In genomic region chr19:1325568-1326294, GRCh38 we compare ENCODE assay signal across 11 cellular contexts. TPM values are rescaled to one million over a fixed set of nuclear protein-coding genes. Genes with fewer than 3 reads are reported as not detected.
DNase-seq lines count a peak whose midpoint lies in the region; ATAC-seq, FAIRE-seq and TF ChIP-seq lines count a peak whose summit lies in the region.
"Had no signal": no experiment of that assay in that cellular context is flagged by ENCODE, and none has a peak within 500 bp of the region (broad histone marks: within the 10 kb centered on the region; RNA-seq: fewer than 3 reads in every experiment).

No MANE protein-coding gene starts in this region.

- no peak for FAIRE-seq in pancreas (lab: Jason Lieb, UNC)
- FAIRE-seq: islet of Langerhans had no signal

- TF ChIP-seq RAD21 in Ishikawa (IDR thresholded peaks at IDR 0.05; ENCODE audit: low read depth) = no peak

- no peaks in the 10 kb centered on the region for H3K9me3 ChIP-seq in BE2C
- H3K9me3 ChIP-seq in pancreas = no peaks in the 10 kb centered on the region

- no peak for TF ChIP-seq CTCF in BE2C (IDR thresholded peaks at IDR 0.05; ENCODE audit: low read depth, low read length)
- no peak for TF ChIP-seq CTCF in epithelial cell of proximal tubule (conservative IDR thresholded peaks at IDR 0.05; ENCODE audit: low read depth, low read length)
- no peak for TF ChIP-seq CTCF in pancreas (IDR thresholded peaks at IDR 0.05)

- H3K27ac ChIP-seq in pancreas = no peak overlapping the region

- H3K4me3 ChIP-seq in BE2C (ENCODE audit: low read depth, low read length) (peak overlapping the region; percentile 51), epithelial cell of proximal tubule (ENCODE audit: low read depth, low read length) (peak overlapping the region; percentile 43), pancreas (peak overlapping the region in 3 of 4 donors; percentile 5 to 33 (median 17))

- H3K36me3 ChIP-seq in BE2C (no peaks in the 10 kb centered on the region), pancreas (no peaks in the 10 kb centered on the region)

- ATAC-seq in pancreas (no peak), GM19395 (IDR thresholded peaks at IDR 0.05; ENCODE audit: unreplicated experiment) (no peak), GM18867 (IDR thresholded peaks at IDR 0.05; ENCODE audit: unreplicated experiment) (no peak)

- H3K27me3 ChIP-seq in BE2C = no peaks in the 10 kb centered on the region; the same call in 1 of the 2 replicates
- H3K27me3 ChIP-seq in pancreas = peaks cover 0 to 8% (median 0%) of the 10 kb centered on the region in 4 donors

- TF ChIP-seq EP300 in Ishikawa (IDR thresholded peaks at IDR 0.05; ENCODE audit: borderline replicate concordance) = no peak

- H3K4me1 ChIP-seq in BE2C (no peaks in the 10 kb centered on the region), pancreas (peaks cover 0 to 9% (median 7%) of the 10 kb centered on the region in 3 donors)

- DNase-seq in BE2C (no peak), epithelial cell of proximal tubule (ENCODE audit: low read depth) (no peak), pancreas (peak in 2 of 6 donors; percentile 51 to 71), iPS-NIHi7 (ENCODE audit: extremely low spot score) (no peak), dedifferentiated amniotic fluid mesenchymal stem cell (ENCODE audit: extremely low spot score) (no peak)
- DNase-seq: KG1, NCI-H2107 had no signal

- intact Hi-C loops in pancreas (cut with DNase I) = no loop called here

- WGBS in pancreas, 2 donors = 77 to 78% methylated on average over 36 to 38 of the region's 38 CpGs

TF ChIP-seq in Ishikawa, 13 proteins besides CTCF, POLR2A, EP300 and RAD21:
- no peak for TF ChIP-seq TAF1 (IDR thresholded peaks at IDR 0.05; ENCODE audit: low read depth)
- peak; percentile 9 for TF ChIP-seq YY1 (IDR thresholded peaks at IDR 0.05; ENCODE audit: low read depth)

RNA-seq across cellular contexts. Expression of gene EFNA2, which starts 40.1 kb away (rescaled TPM):
- 2.7 TPM for polyA plus RNA-seq in BE2C (2012; ENCODE audit: insufficient read depth, insufficient read length, low read depth)
- total RNA-seq in epithelial cell of proximal tubule = 0.23 and 0.36 TPM in 2 replicates
- under 1 TPM in 2 of 6 donors, not detected in 4; 0.22 to 0.94 TPM for total RNA-seq in pancreas
- polyA plus RNA-seq in pancreas = not detected

RNA-seq across cellular contexts. Expression of gene FAM174C, which starts 50.4 kb away (rescaled TPM):
- 224 TPM for polyA plus RNA-seq in BE2C (2012; ENCODE audit: insufficient read depth, insufficient read length, low read depth)
- total RNA-seq in epithelial cell of proximal tubule (123 and 124 TPM in 2 replicates), pancreas (10 to 100 TPM; 16.1 to 26.1 (median 22.9) TPM)
- polyA plus RNA-seq in pancreas = 10 to 100 TPM; 69.8 to 83.4 TPM

RNA-seq across cellular contexts. Expression of gene CIRBP, which starts 56.6 kb away (rescaled TPM):
- 385 TPM for polyA plus RNA-seq in BE2C (2012; ENCODE audit: insufficient read depth, insufficient read length, low read depth)
- total RNA-seq in epithelial cell of proximal tubule = 165 and 317 TPM in 2 replicates
- total RNA-seq in pancreas = 100 to 1,000 TPM; 232 to 607 (median 483) TPM
- polyA plus RNA-seq in pancreas = 1,000 to 10,000 TPM in 1 of 2 donors, 100 to 1,000 TPM in 1; 802 to 1,009 TPM

RNA-seq across cellular contexts. Expression of gene NDUFS7, which starts 58.0 kb away (rescaled TPM):
- 569 TPM for polyA plus RNA-seq in BE2C (2012; ENCODE audit: insufficient read depth, insufficient read length, low read depth)
- 138 and 174 TPM in 2 replicates for total RNA-seq in epithelial cell of proximal tubule
- total RNA-seq in pancreas = 10 to 100 TPM; 32.1 to 56.3 (median 42.5) TPM
- 10 to 100 TPM; 57.8 to 70.8 TPM for polyA plus RNA-seq in pancreas
